Comparison of ENCODE assay signal across 1 cellular context in the genomic region with DNA sequence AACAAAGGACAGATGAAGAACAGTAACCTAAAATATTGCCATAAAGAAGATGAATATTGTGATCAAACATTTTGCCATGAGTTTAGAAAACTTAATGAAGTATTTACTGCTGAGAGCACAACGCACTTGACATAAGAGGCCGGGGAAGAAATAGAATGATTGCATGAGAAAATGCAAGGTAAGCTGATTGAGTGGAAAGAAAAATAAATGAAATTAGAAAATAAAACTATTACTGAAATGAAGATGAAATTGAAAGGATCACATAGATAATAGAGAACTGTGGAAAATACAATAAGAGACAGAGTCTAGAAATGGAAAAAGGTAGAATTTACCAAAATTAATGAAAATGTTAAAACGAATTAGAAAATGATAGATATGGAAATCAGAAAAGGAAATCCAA.
TF ChIP-seq lines count a peak whose summit lies in the region.

No MANE protein-coding gene starts in this region.

TF ChIP-seq in IMR-90, 13 proteins besides CTCF, POLR2A, EP300 and RAD21:
- TF ChIP-seq MAFK (IDR thresholded peaks at IDR 0.05; ENCODE audit: low read depth, low read length) (peak; percentile 75), FOS (IDR thresholded peaks at IDR 0.05; ENCODE audit: low read depth, low read length) (no peak)
